ENCODE assay signal across 25 cellular contexts in the genomic region with DNA sequence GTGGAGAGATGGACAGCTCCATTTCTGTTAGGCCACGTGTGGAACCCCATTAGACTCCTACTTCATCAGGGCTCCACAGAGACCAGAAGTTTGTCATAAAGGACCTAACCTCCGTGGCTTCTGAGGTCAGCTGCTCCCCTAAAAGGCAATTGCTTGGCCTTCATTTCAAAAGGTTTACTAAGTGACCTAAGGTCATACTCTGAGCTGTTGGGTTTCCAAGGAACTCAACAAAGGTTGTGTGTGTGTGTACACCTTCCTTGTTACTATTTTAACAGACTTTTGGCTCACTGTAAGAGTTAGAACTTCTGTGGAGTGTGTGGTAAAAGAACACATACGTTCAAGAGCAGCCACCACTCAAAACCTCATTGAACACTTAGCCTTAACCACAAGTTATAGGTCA.
DNase-seq lines count a peak whose midpoint lies in the region; ATAC-seq and TF ChIP-seq lines count a peak whose summit lies in the region.
"Had no signal": no experiment of that assay in that cellular context is flagged by ENCODE, and none has a peak within 500 bp of the region (broad histone marks: within the 10 kb centered on the region; RNA-seq: fewer than 3 reads in every experiment).

No MANE protein-coding gene starts in this region.

- TF ChIP-seq CTCF in choroid plexus epithelial cell (conservative IDR thresholded peaks at IDR 0.05; ENCODE audit: low read depth, low read length) = no peak

- peaks cover 9% of the 10 kb centered on the region for H3K4me1 Mint-ChIP-seq in stimulated activated effector memory CD8-positive, alpha-beta T cell treated with anti-CD3 and anti-CD28 coated beads, Interleukin-12 subunit alpha, Interleukin-12 subunit beta, amount 100 ng/mL, for 72 hours
- H3K4me1 Mint-ChIP-seq in T-helper 2 cell treated with Interferon-gamma antibody and Interleukin-4, amounts not matched to agents 5 μg/mL and 100 μg/mL, for 36 hours (ENCODE audit: low read depth) = peaks cover 10% of the 10 kb centered on the region
- H3K4me1 Mint-ChIP-seq: B cell had no signal

- peak; percentile 54 for ATAC-seq in stimulated activated effector memory CD8-positive, alpha-beta T cell treated with anti-CD3 and anti-CD28 coated beads, Interleukin-12 subunit alpha, Interleukin-12 subunit beta, amount 100 ng/mL, for 72 hours
- no peak for ATAC-seq in GM18870 (IDR thresholded peaks at IDR 0.05; ENCODE audit: unreplicated experiment)
- ATAC-seq: CD8-positive, alpha-beta T cell had no signal

- no peaks in the 10 kb centered on the region for H3K27me3 Mint-ChIP-seq in T-helper 2 cell treated with Interferon-gamma antibody and Interleukin-4, amounts not matched to agents 5 μg/mL and 100 μg/mL, for 36 hours (ENCODE audit: low read depth)
- H3K27me3 Mint-ChIP-seq: B cell, IgD-negative memory B cell had no signal

- no peak overlapping the region for H3K4me3 ChIP-seq in choroid plexus epithelial cell (ENCODE audit: low read depth, low read length)
- H3K4me3 ChIP-seq: SJSA1 had no signal

- DNase-seq in LHCN-M2 (ENCODE audit: low read depth) (peak; percentile 16), M059J (ENCODE audit: low read depth) (peak; percentile 9), choroid plexus epithelial cell (ENCODE audit: low read depth) (peak; percentile 8), DMS153 treated with DMSO at 0.1 percent for 48 hours (lab: John Stamatoyannopoulos, UW; ENCODE audit: unreplicated experiment) (no peak)
- DNase-seq in stimulated activated effector memory CD8-positive, alpha-beta T cell treated with anti-CD3 and anti-CD28 coated beads, Interleukin-12 subunit alpha, Interleukin-12 subunit beta, amount 100 ng/mL, for 72 hours (ENCODE audit: low spot score in 2 of 2) = no peak
- DNase-seq in T-helper 2 cell treated with Interferon-gamma antibody and Interleukin-4, amounts not matched to agents 5 μg/mL and 100 μg/mL, for 36 hours (ENCODE audit: low spot score) = no peak
- DNase-seq: CD8-positive, alpha-beta T cell; DMS 273 treated with DMSO at 0.1 percent for 48 hours; DMS79 treated with DMSO at 0.1 percent for 48 hours; GF-D8; HCEC 1CT; NCI-H1092; NCI-H1436; NCI-H187; NCI-H2081 treated with DMSO at 0.1 percent for 48 hours; NCI-H2171; NCI-H226; NCI-H510A; NCI-H69; Right ventricle myocardium superior; RPMI8226 had no signal

- H3K9me3 Mint-ChIP-seq in stimulated activated effector memory CD8-positive, alpha-beta T cell treated with anti-CD3 and anti-CD28 coated beads, Interleukin-12 subunit alpha, Interleukin-12 subunit beta, amount 100 ng/mL, for 72 hours = no peaks in the 10 kb centered on the region
- no peaks in the 10 kb centered on the region for H3K9me3 Mint-ChIP-seq in T-helper 2 cell treated with Interferon-gamma antibody and Interleukin-4, amounts not matched to agents 5 μg/mL and 100 μg/mL, for 36 hours
- H3K9me3 Mint-ChIP-seq: CD8-positive, alpha-beta T cell; IgD-negative memory B cell had no signal

- H3K27ac Mint-ChIP-seq in stimulated activated effector memory CD8-positive, alpha-beta T cell treated with anti-CD3 and anti-CD28 coated beads, Interleukin-12 subunit alpha, Interleukin-12 subunit beta, amount 100 ng/mL, for 72 hours = no peak overlapping the region
- no peak overlapping the region for H3K27ac Mint-ChIP-seq in T-helper 2 cell treated with Interferon-gamma antibody and Interleukin-4, amounts not matched to agents 5 μg/mL and 100 μg/mL, for 36 hours
- H3K27ac Mint-ChIP-seq: B cell; CD8-positive, alpha-beta T cell; IgD-negative memory B cell had no signal

- H3K36me3 Mint-ChIP-seq in stimulated activated effector memory CD8-positive, alpha-beta T cell treated with anti-CD3 and anti-CD28 coated beads, Interleukin-12 subunit alpha, Interleukin-12 subunit beta, amount 100 ng/mL, for 72 hours = peaks cover 8% of the 10 kb centered on the region
- peaks cover 7% of the 10 kb centered on the region for H3K36me3 Mint-ChIP-seq in T-helper 2 cell treated with Interferon-gamma antibody and Interleukin-4, amounts not matched to agents 5 μg/mL and 100 μg/mL, for 36 hours (ENCODE audit: low read depth)

- H3K4me3 Mint-ChIP-seq in stimulated activated effector memory CD8-positive, alpha-beta T cell treated with anti-CD3 and anti-CD28 coated beads, Interleukin-12 subunit alpha, Interleukin-12 subunit beta, amount 100 ng/mL, for 72 hours = no peak overlapping the region
- H3K4me3 Mint-ChIP-seq in T-helper 2 cell treated with Interferon-gamma antibody and Interleukin-4, amounts not matched to agents 5 μg/mL and 100 μg/mL, for 36 hours = no peak overlapping the region
- H3K4me3 Mint-ChIP-seq: B cell; CD8-positive, alpha-beta T cell; IgD-negative memory B cell had no signal

Comparison
In these comparisons a context has a peak if more than half of its experiments do, and no peak if none do; other contexts are left out.
1. DNase-seq: peak in LHCN-M2 (single experiment), M059J (single experiment) and choroid plexus epithelial cell (single experiment); none in stimulated activated effector memory CD8-positive, alpha-beta T cell treated with anti-CD3 and anti-CD28 coated beads, Interleukin-12 subunit alpha, Interleukin-12 subunit beta, amount 100 ng/mL, for 72 hours (0 of 2), DMS153 treated with DMSO at 0.1 percent for 48 hours (single experiment) and T-helper 2 cell treated with Interferon-gamma antibody and Interleukin-4, amounts not matched to agents 5 μg/mL and 100 μg/mL, for 36 hours (single experiment).